ENCODE assay signal across 23 cellular contexts in genomic region chr7:86207740-86208139, GRCh38.
"Had no signal": no experiment of that assay in that cellular context is flagged by ENCODE, and none has a peak within 500 bp of the region (broad histone marks: within the 10 kb centered on the region; RNA-seq: fewer than 3 reads in every experiment).

No MANE protein-coding gene starts in this region.

- H3K27me3 ChIP-seq: MG63 had no signal

- H3K9me3 ChIP-seq: MG63, SK-N-SH had no signal

- H3K27ac ChIP-seq: RWPE1 had no signal

- DNase-seq: IMR-90; Karpas-422; KG1; MG63; NCI-H1092 treated with DMSO at 0.1 percent for 48 hours; NCI-H1436; NCI-H187; NCI-H2029; NCI-H2081 treated with DMSO at 0.1 percent for 48 hours; NCI-H2171; NCI-H226; NCI-H446; NCI-H510A; NCI-H524 treated with DMSO at 0.1 percent for 48 hours; NCI-H69; NCI-H774; NK-92 treated with Interleukin-12 subunit alpha and Interleukin-12 subunit beta, amount 100 ng/mL, for 24 hours; PC-3; SHP77; SK-N-SH had no signal

- H3K4me3 ChIP-seq: MG63 had no signal

- H3K36me3 ChIP-seq: MG63 had no signal

- ATAC-seq: HepG2, Panc1, PC-3 had no signal
